In the genomic region with DNA sequence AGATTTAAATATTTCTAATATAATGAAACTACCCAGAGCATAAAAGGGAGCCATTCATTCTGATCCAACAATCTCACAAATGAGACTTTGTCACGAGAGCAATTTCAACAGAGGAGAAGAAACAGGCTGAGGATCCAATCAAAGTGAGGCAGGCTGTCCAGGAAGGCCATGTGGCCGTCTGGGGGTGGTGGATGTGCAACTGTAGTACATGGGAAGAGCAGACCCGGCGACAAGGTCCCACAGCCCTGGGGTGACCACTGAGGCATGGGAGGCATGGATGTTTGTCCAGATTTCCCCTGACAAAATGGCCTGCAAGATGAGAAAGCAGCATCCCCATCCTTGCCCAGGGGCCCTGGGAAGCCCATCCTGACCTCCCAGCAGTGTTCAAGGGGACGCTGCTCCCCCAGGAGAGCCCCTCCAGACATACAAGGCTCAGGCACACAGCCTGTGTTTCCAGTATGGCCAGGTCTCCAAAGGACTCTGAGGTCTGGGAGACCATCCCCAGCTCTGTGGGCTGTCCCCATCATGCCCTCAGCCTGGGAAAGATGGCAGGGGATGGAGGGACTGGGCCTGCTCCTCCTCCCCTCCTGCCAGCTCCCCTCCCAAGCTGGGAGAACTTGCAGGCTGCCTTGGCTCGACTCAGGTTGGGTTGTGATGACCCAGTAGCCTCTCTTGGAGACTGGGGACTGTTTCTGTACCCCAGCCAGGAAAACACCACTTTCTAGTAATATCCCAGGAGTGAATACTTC, we compare ENCODE assay signal across 20 cellular contexts. TPM values are rescaled to one million over a fixed set of nuclear protein-coding genes. Genes with fewer than 3 reads are reported as not detected.
DNase-seq lines count a peak whose midpoint lies in the region; ATAC-seq, FAIRE-seq and TF ChIP-seq lines count a peak whose summit lies in the region.
"Had no signal": no experiment of that assay in that cellular context is flagged by ENCODE, and none has a peak within 500 bp of the region (broad histone marks: within the 10 kb centered on the region; RNA-seq: fewer than 3 reads in every experiment).

No MANE protein-coding gene starts in this region.

- ATAC-seq in Right ventricle myocardium superior (ENCODE audit: poor library complexity) (no peak), GM18517 (IDR thresholded peaks at IDR 0.05; ENCODE audit: unreplicated experiment) (no peak)

- H3K4me2 ChIP-seq in astrocyte (ENCODE audit: low read length) = no peak overlapping the region
- no peak overlapping the region for H3K4me2 ChIP-seq in mesenchymal stem cell (ENCODE audit: low read length, poor library complexity, severe bottlenecking)
- H3K4me2 ChIP-seq in SK-N-SH = no peak overlapping the region
- no peak overlapping the region for H3K4me2 ChIP-seq in PC-9

- H3K9ac ChIP-seq in astrocyte (ENCODE audit: low read length) = no peak overlapping the region
- H3K9ac ChIP-seq in mesenchymal stem cell (ENCODE audit: low read length) = no peak overlapping the region
- no peak overlapping the region for H3K9ac ChIP-seq in SK-N-SH

- no peak overlapping the region for H2BK120ac ChIP-seq in mesenchymal stem cell (ENCODE audit: low read depth, low read length)

- H4K8ac ChIP-seq in mesenchymal stem cell (ENCODE audit: low read length) = no peak overlapping the region

- H3K4me1 Mint-ChIP-seq in astrocyte (ENCODE audit: low read depth, unreplicated experiment) = peaks cover 1% of the 10 kb centered on the region
- H3K4me1 Mint-ChIP-seq in type B pancreatic cell (ENCODE audit: unreplicated experiment) = no peaks in the 10 kb centered on the region
- H3K4me1 Mint-ChIP-seq: CD14-positive monocyte had no signal

- H3K27ac Mint-ChIP-seq in astrocyte (ENCODE audit: unreplicated experiment) = peak overlapping the region; percentile 18
- H3K27ac Mint-ChIP-seq in type B pancreatic cell = no peak overlapping the region

- H3K36me3 ChIP-seq in left ventricle myocardium inferior (no peaks in the 10 kb centered on the region), astrocyte (ENCODE audit: insufficient read depth, low read length) (no peaks in the 10 kb centered on the region), mesenchymal stem cell (ENCODE audit: control insufficient read depth in 1 of 2, insufficient read depth in 2 of 2, low read depth in 1 of 2, low read length in 2 of 2) (no peaks in the 10 kb centered on the region), SK-N-SH (replicated peaks in 1 of 2; ENCODE audit: control insufficient read depth in 1 of 2, insufficient read depth in 2 of 2, low read length in 1 of 2) (no peaks in the 10 kb centered on the region), PC-9 (ENCODE audit: low read depth) (no peaks in the 10 kb centered on the region)
- H3K36me3 ChIP-seq: SJCRH30 had no signal

- no TSS peak for BruUV-seq in PC-9 (replicated peaks; lab: Mats Ljungman, UMichigan)

- H3K4me1 ChIP-seq in left ventricle myocardium inferior (no peaks in the 10 kb centered on the region), astrocyte (ENCODE audit: insufficient read depth, low read length) (peaks cover 2% of the 10 kb centered on the region), mesenchymal stem cell (ENCODE audit: control insufficient read depth, insufficient read depth, low read depth, low read length) (no peaks in the 10 kb centered on the region), SK-N-SH (ENCODE audit: control insufficient read depth in 1 of 2, insufficient read depth in 2 of 2, low read depth in 1 of 2, low read length in 1 of 2) (no peaks in the 10 kb centered on the region), PC-9 (replicated peaks; ENCODE audit: insufficient read depth) (no peaks in the 10 kb centered on the region)
- H3K4me1 ChIP-seq: Caco-2, SJCRH30 had no signal

- no peaks in the 10 kb centered on the region for H3K79me1 ChIP-seq in mesenchymal stem cell (replicated peaks; ENCODE audit: low read length, poor library complexity, severe bottlenecking)

- H3K27me3 ChIP-seq in left ventricle myocardium inferior (ENCODE audit: low read depth) = peaks cover 39% of the 10 kb centered on the region
- no peaks in the 10 kb centered on the region for H3K27me3 ChIP-seq in astrocyte (ENCODE audit: insufficient read depth, low read length)
- H3K27me3 ChIP-seq in mesenchymal stem cell (ENCODE audit: control insufficient read depth in 1 of 2, insufficient read depth in 1 of 2, low read length in 2 of 2) = peaks cover 0 to 49% of the 10 kb centered on the region in 2 experiments
- H3K27me3 ChIP-seq in SK-N-SH (ENCODE audit: insufficient read depth) = no peaks in the 10 kb centered on the region
- H3K27me3 ChIP-seq in PC-9 (ENCODE audit: insufficient read depth, low read depth) = peaks cover 40% of the 10 kb centered on the region

- no peak overlapping the region for H2AK5ac ChIP-seq in mesenchymal stem cell (ENCODE audit: low read length, severe bottlenecking)

- no peaks in the 10 kb centered on the region for H3K79me2 ChIP-seq in astrocyte (ENCODE audit: insufficient read depth, low read length)
- H3K79me2 ChIP-seq in SK-N-SH (ENCODE audit: insufficient read depth) = no peaks in the 10 kb centered on the region
- H3K79me2 ChIP-seq in PC-9 (ENCODE audit: low read depth) = no peaks in the 10 kb centered on the region

- no peak for FAIRE-seq in astrocyte (lab: Jason Lieb, UNC)
- FAIRE-seq: GM18507, RCC 7860 had no signal

- H3K27ac ChIP-seq in left ventricle myocardium inferior (replicated peaks) (no peak overlapping the region), astrocyte (ENCODE audit: low read depth, low read length) (no peak overlapping the region), mesenchymal stem cell (ENCODE audit: low read length, poor library complexity, severe bottlenecking) (no peak overlapping the region), SK-N-SH (ENCODE audit: low read depth in 2 of 2, low read length in 1 of 2) (no peak overlapping the region), PC-9 (no peak overlapping the region)
- H3K27ac ChIP-seq: HL-60, SJCRH30 had no signal

- no peak overlapping the region for H3K14ac ChIP-seq in mesenchymal stem cell (ENCODE audit: low read length in 2 of 2)

- H2AFZ ChIP-seq in astrocyte (ENCODE audit: low read depth, low read length) = no peak overlapping the region
- H2AFZ ChIP-seq in mesenchymal stem cell (ENCODE audit: low read depth, low read length) = no peak overlapping the region
- no peak overlapping the region for H2AFZ ChIP-seq in SK-N-SH (ENCODE audit: low read depth)
- H2AFZ ChIP-seq in PC-9 = no peak overlapping the region

- H4K20me1 ChIP-seq in astrocyte (ENCODE audit: insufficient read depth, low read length) (peaks cover 47% of the 10 kb centered on the region), SK-N-SH (ENCODE audit: insufficient read depth) (no peaks in the 10 kb centered on the region), PC-9 (ENCODE audit: insufficient read depth) (no peaks in the 10 kb centered on the region)

- H3K27me3 Mint-ChIP-seq in astrocyte (ENCODE audit: low read depth, unreplicated experiment) (peaks cover 2% of the 10 kb centered on the region), type B pancreatic cell (no peaks in the 10 kb centered on the region)

- no peaks in the 10 kb centered on the region for H3K9me3 ChIP-seq in left ventricle myocardium inferior (replicated peaks)
- H3K9me3 ChIP-seq in astrocyte (ENCODE audit: insufficient read depth, low read depth, low read length) = peaks cover 18% of the 10 kb centered on the region
- no peaks in the 10 kb centered on the region for H3K9me3 ChIP-seq in mesenchymal stem cell (ENCODE audit: control insufficient read depth, low read length)
- H3K9me3 ChIP-seq in SK-N-SH = no peaks in the 10 kb centered on the region
- no peaks in the 10 kb centered on the region for H3K9me3 ChIP-seq in PC-9 (ENCODE audit: insufficient read depth, low read depth)
- H3K9me3 ChIP-seq: Caco-2, SJCRH30 had no signal

- peaks cover 14% of the 10 kb centered on the region for H3K9me3 Mint-ChIP-seq in astrocyte (ENCODE audit: unreplicated experiment)
- H3K9me3 Mint-ChIP-seq in type B pancreatic cell = no peaks in the 10 kb centered on the region

- TF ChIP-seq CTCF in left ventricle myocardium inferior (IDR thresholded peaks at IDR 0.05; ENCODE audit: borderline replicate concordance) (no peak), astrocyte (IDR thresholded peaks at IDR 0.05; ENCODE audit: insufficient read depth, low read depth, low read length) (no peak), type B pancreatic cell (conservative IDR thresholded peaks at IDR 0.05) (no peak), SK-N-SH (IDR thresholded peaks at IDR 0.05) (no peak), PC-9 (conservative IDR thresholded peaks at IDR 0.05) (no peak)

- H3K9me2 ChIP-seq in SK-N-SH (no peaks in the 10 kb centered on the region), PC-9 (ENCODE audit: insufficient read depth) (no peaks in the 10 kb centered on the region)

- H3K4me3 ChIP-seq in left ventricle myocardium inferior (no peak overlapping the region), astrocyte (ENCODE audit: insufficient read depth, low read depth, low read length) (no peak overlapping the region), mesenchymal stem cell (ENCODE audit: insufficient read depth in 1 of 2, low read depth in 1 of 2, low read length in 2 of 2) (no peak overlapping the region), SK-N-SH (ENCODE audit: low read depth in 2 of 2, low read length in 1 of 2) (no peak overlapping the region), PC-9 (no peak overlapping the region)
- H3K4me3 ChIP-seq: SJCRH30 had no signal

- no peak overlapping the region for H4K91ac ChIP-seq in mesenchymal stem cell (ENCODE audit: low read length)

- no peak overlapping the region for H2BK5ac ChIP-seq in mesenchymal stem cell (ENCODE audit: low read depth, low read length, poor library complexity, severe bottlenecking)

- no peak overlapping the region for H2BK12ac ChIP-seq in mesenchymal stem cell (ENCODE audit: low read length in 2 of 2)

- intact Hi-C loops in Right ventricle myocardium superior (cut with DNase I) (no loop called here), left ventricle myocardium inferior (cut with micrococcal nuclease) (no loop called here), PC-9 (cut with micrococcal nuclease; ENCODE audit: unreplicated experiment) (no loop called here)

- TF ChIP-seq RAD21 in SK-N-SH (IDR thresholded peaks at IDR 0.05; ENCODE audit: low read length) = no peak

- H3F3A ChIP-seq in SK-N-SH (replicated peaks; ENCODE audit: insufficient read depth) (no peaks in the 10 kb centered on the region), PC-9 (ENCODE audit: insufficient read depth, low read depth) (no peaks in the 10 kb centered on the region)

- H3K4ac ChIP-seq in mesenchymal stem cell (ENCODE audit: low read depth in 1 of 2, low read length in 2 of 2) = no peak overlapping the region

- H3K4me3 Mint-ChIP-seq in astrocyte (ENCODE audit: unreplicated experiment) = no peak overlapping the region
- no peak overlapping the region for H3K4me3 Mint-ChIP-seq in type B pancreatic cell
- H3K4me3 Mint-ChIP-seq: CD14-positive monocyte had no signal

- POLR2A ChIA-PET in SK-N-SH (lab: Yijun Ruan, JAX) (no interaction called here), PC-9 (lab: Charles Lee; ENCODE audit: unreplicated experiment) (no interaction called here)

- CTCF ChIA-PET in SK-N-SH (lab: Yijun Ruan, JAX) (no interaction called here), PC-9 (lab: Charles Lee) (no interaction called here)

- no peak overlapping the region for H3K23ac ChIP-seq in mesenchymal stem cell (ENCODE audit: low read length in 2 of 2)

- 88% methylated on average over 6 of the region's 6 CpGs for WGBS in mesenchymal stem cell
- WGBS in SK-N-SH (ENCODE audit: low lambda C conversion rate) = 32% methylated on average over 3 of the region's 6 CpGs

- no peak overlapping the region for H3K18ac ChIP-seq in mesenchymal stem cell (ENCODE audit: low read depth in 1 of 2, low read length in 2 of 2)

- peaks cover 22% of the 10 kb centered on the region for H3K36me3 Mint-ChIP-seq in astrocyte (ENCODE audit: low read depth, unreplicated experiment)
- no peaks in the 10 kb centered on the region for H3K36me3 Mint-ChIP-seq in type B pancreatic cell
- H3K36me3 Mint-ChIP-seq: CD14-positive monocyte had no signal

- TF ChIP-seq EP300 in SK-N-SH (IDR thresholded peaks at IDR 0.05; ENCODE audit: borderline replicate concordance in 1 of 2, low read depth in 1 of 2, low read length in 1 of 2) = no peak

- peak overlapping the region; percentile 33 for H2BK15ac ChIP-seq in mesenchymal stem cell (ENCODE audit: low read depth, poor library complexity, severe bottlenecking)

- DNase-seq in Right ventricle myocardium superior (peak; percentile 13), left ventricle myocardium inferior (no peak), astrocyte (ENCODE audit: low read depth) (no peak), mesenchymal stem cell (no peak), type B pancreatic cell (ENCODE audit: extremely low spot score, unreplicated experiment) (peak; percentile 47), SK-N-SH (no peak), PC-9 (no peak)
- DNase-seq: KBM-7, NCI-H1048, NCI-H1694, NCI-H446, NCI-H774, SJCRH30 had no signal

RNA-seq across cellular contexts. Expression of a gene that starts 27.5 kb away (rescaled TPM):
- total RNA-seq in Right ventricle myocardium superior = 0.30 TPM
- not detected for total RNA-seq in left ventricle myocardium inferior
- total RNA-seq in astrocyte = not detected in 2 replicates
- not detected for polyA plus RNA-seq in mesenchymal stem cell (2013, experiment 1 of 2)
- not detected for polyA plus RNA-seq in mesenchymal stem cell (2013, experiment 2 of 2)
- total RNA-seq in type B pancreatic cell (ENCODE audit: low replicate concordance) = not detected in 2 replicates
- polyA plus RNA-seq in SK-N-SH (2012; rRNA removed) = not detected in 2 replicates
- not detected in 2 replicates for polyA plus RNA-seq in SK-N-SH (2012; cell fraction: cytosol; rRNA removed)
- not detected in 2 replicates for polyA plus RNA-seq in SK-N-SH (2012; cell fraction: nucleus; rRNA removed)
- total RNA-seq in PC-9 (2021) = not detected in 2 replicates
- total RNA-seq: A172, Caco-2, SJCRH30 had no signal
- polyA plus RNA-seq: CD14-positive monocyte had no signal

Comparison
In these comparisons a context has a peak if more than half of its experiments do, and no peak if none do; other contexts are left out.
1. DNase-seq: peak in Right ventricle myocardium superior (single experiment) and type B pancreatic cell (single experiment); none in left ventricle myocardium inferior (single experiment), astrocyte (single experiment), mesenchymal stem cell (single experiment), SK-N-SH (single experiment) and PC-9 (0 of 2).